Comparison of ENCODE assay signal across 28 cellular contexts in the genomic region with DNA sequence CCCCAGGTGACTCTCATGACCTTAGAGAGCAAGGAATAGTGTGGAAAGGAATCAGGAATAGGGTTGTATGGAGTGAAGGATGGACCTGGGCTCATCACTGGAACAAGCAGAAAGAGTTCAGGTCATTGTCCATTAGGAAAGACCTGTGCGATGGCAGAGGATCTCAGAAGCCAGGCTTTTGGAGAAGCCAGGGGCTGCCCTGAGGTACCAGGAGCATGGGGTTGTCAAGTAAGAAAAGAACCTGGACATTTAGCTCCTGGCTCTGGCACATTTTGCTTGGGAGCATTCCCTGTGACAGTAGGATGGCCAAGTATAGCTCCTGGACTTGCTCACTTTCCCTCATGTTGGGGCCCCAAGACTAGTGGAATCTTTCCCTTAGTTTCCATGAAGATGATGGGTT.
"Had no signal": no experiment of that assay in that cellular context is flagged by ENCODE, and none has a peak within 500 bp of the region (broad histone marks: within the 10 kb centered on the region; RNA-seq: fewer than 3 reads in every experiment).

No MANE protein-coding gene starts in this region.

- H3K4me3 Mint-ChIP-seq: naive thymus-derived CD8-positive, alpha-beta T cell; nephron; neural crest cell; stimulated activated naive B cell treated with anti-CD40 and anti-IgM and Interleukin-4, amounts not matched to agents 10 μg/mL and 1 μg/mL and 100 μg/mL, for 72 hours had no signal

- DNase-seq: hippocampal formation; kidney; left colon; left lung; lower lobe of right lung; mammary epithelial cell; mesenchymal stem cell; naive thymus-derived CD8-positive, alpha-beta T cell; ovary; posterior cingulate gyrus; retina; right cardiac atrium; stimulated activated CD4-positive, alpha-beta T cell treated with anti-CD3 and anti-CD28 coated beads, Interleukin-12 subunit alpha, Interleukin-12 subunit beta, amount 100 ng/mL, for 4 hours; stimulated activated CD4-positive, alpha-beta T cell treated with anti-CD3 and anti-CD28 coated beads, Interleukin-15, amount 100 ng/mL, for 24 hours; stimulated activated CD4-positive, alpha-beta T cell treated with anti-CD3 and anti-CD28 coated beads, Interleukin-2, amount 100 ng/mL, for 24 hours; stimulated activated CD4-positive, alpha-beta T cell treated with anti-CD3 and anti-CD28 coated beads, Interleukin-4, amount 100 ng/mL, for 1 hour; stimulated activated naive B cell treated with anti-CD40 and anti-IgM and Interleukin-4, amounts not matched to agents 10 μg/mL and 1 μg/mL and 100 μg/mL, for 72 hours; stimulated activated naive CD8-positive, alpha-beta T cell treated with anti-CD3 and anti-CD28 coated beads, Interleukin-15, Interleukin-2, amounts not matched to agents 100 U/mL and 50 U/mL, for 24 hours; stomach; testis; thyroid gland; transverse colon; upper lobe of left lung had no signal

- FAIRE-seq: kidney had no signal

- H3K36me3 ChIP-seq: left lung, lower lobe of right lung, ovary, prostate gland, stomach, transverse colon, upper lobe of left lung had no signal

- H3K9me3 ChIP-seq: left lung, lower lobe of right lung, ovary, prostate gland, stomach, testis, thyroid gland, transverse colon, upper lobe of left lung had no signal

- H3K4me3 ChIP-seq: left lung, lower lobe of right lung, ovary, prostate gland, skin epidermis, stomach, testis, thyroid gland, transverse colon, upper lobe of left lung had no signal

- H3K27me3 Mint-ChIP-seq: naive thymus-derived CD8-positive, alpha-beta T cell had no signal

- H3K27me3 ChIP-seq: left lung, ovary, stomach, testis, thyroid gland, transverse colon, upper lobe of left lung had no signal

- H3K4me1 Mint-ChIP-seq: naive thymus-derived CD8-positive, alpha-beta T cell; nephron; stimulated activated naive B cell treated with anti-CD40 and anti-IgM and Interleukin-4, amounts not matched to agents 10 μg/mL and 1 μg/mL and 100 μg/mL, for 72 hours had no signal

- H3K36me3 Mint-ChIP-seq: stimulated activated naive B cell treated with anti-CD40 and anti-IgM and Interleukin-4, amounts not matched to agents 10 μg/mL and 1 μg/mL and 100 μg/mL, for 72 hours had no signal

- H3K9me3 Mint-ChIP-seq: naive thymus-derived CD8-positive, alpha-beta T cell; nephron; neural crest cell; stimulated activated naive B cell treated with anti-CD40 and anti-IgM and Interleukin-4, amounts not matched to agents 10 μg/mL and 1 μg/mL and 100 μg/mL, for 72 hours had no signal

- H3K27ac Mint-ChIP-seq: naive thymus-derived CD8-positive, alpha-beta T cell; nephron; stimulated activated naive B cell treated with anti-CD40 and anti-IgM and Interleukin-4, amounts not matched to agents 10 μg/mL and 1 μg/mL and 100 μg/mL, for 72 hours had no signal

- H3K27ac ChIP-seq: left lung, lower lobe of right lung, ovary, prostate gland, skin epidermis, stomach, testis, thyroid gland, transverse colon, upper lobe of left lung had no signal

- H3K4me1 ChIP-seq: left lung, lower lobe of right lung, prostate gland, stomach, testis, thyroid gland, transverse colon, upper lobe of left lung had no signal

- ATAC-seq: left colon; left lung; lower lobe of right lung; naive thymus-derived CD8-positive, alpha-beta T cell; right cardiac atrium; sciatic nerve; stimulated activated naive B cell treated with anti-CD40 and anti-IgM and Interleukin-4, amounts not matched to agents 10 μg/mL and 1 μg/mL and 100 μg/mL, for 72 hours; stimulated activated naive CD8-positive, alpha-beta T cell treated with anti-CD3 and anti-CD28 coated beads, Interleukin-15, Interleukin-2, amounts not matched to agents 100 U/mL and 50 U/mL, for 24 hours had no signal
